Comparison of ENCODE assay signal across 14 cellular contexts in the genomic region with DNA sequence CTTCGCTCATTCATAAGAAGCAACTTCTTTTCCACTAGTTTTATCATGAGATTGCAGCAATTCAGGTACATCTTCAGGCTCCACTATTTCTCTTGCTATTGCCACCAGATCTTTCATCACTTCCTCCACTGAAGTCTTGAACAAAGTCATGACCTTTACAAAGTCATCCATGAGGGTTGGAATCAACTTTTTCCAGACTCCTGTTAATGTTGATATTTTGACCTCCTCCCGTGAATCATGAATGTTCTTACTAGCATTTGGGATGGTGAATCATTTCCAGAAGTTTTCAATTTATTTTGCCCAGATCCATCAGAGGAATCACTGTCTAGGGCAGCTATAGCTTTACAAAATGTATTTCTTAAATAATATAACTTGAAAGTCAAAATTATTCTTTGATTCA. TPM values are rescaled to one million over a fixed set of nuclear protein-coding genes. Genes with fewer than 3 reads are reported as not detected.
DNase-seq lines count a peak whose midpoint lies in the region; ATAC-seq and TF ChIP-seq lines count a peak whose summit lies in the region.
"Had no signal": no experiment of that assay in that cellular context is flagged by ENCODE, and none has a peak within 500 bp of the region (broad histone marks: within the 10 kb centered on the region; RNA-seq: fewer than 3 reads in every experiment).

No MANE protein-coding gene starts in this region.

- H3K36me3 ChIP-seq in OCI-LY7 (ENCODE audit: insufficient read depth, low read length) (peaks cover 17% of the 10 kb centered on the region; the same call in 1 of the 2 replicates), endodermal cell (ENCODE audit: control insufficient read depth, insufficient read depth, low read length) (no peaks in the 10 kb centered on the region), testis (ENCODE audit: low read depth, missing control alignments) (no peaks in the 10 kb centered on the region)
- H3K36me3 ChIP-seq: gastrocnemius medialis had no signal

- H3K9me3 ChIP-seq in OCI-LY7 (ENCODE audit: low read length) (no peaks in the 10 kb centered on the region), endodermal cell (ENCODE audit: control insufficient read depth, low read length) (no peaks in the 10 kb centered on the region), testis (no peaks in the 10 kb centered on the region)
- H3K9me3 ChIP-seq: gastrocnemius medialis had no signal

- H3K4me1 Mint-ChIP-seq in stimulated activated naive CD8-positive, alpha-beta T cell treated with anti-CD3 and anti-CD28 coated beads, Interleukin-15, Interleukin-2, amounts not matched to agents 100 ng/mL and 50 ng/mL, for 24 hours (ENCODE audit: low read depth): peaks cover 51% of the 10 kb centered on the region
- peaks cover 9% of the 10 kb centered on the region for H3K4me1 Mint-ChIP-seq in endodermal cell

- ATAC-seq in stimulated activated naive CD8-positive, alpha-beta T cell treated with anti-CD3 and anti-CD28 coated beads, Interleukin-15, Interleukin-2, amounts not matched to agents 100 U/mL and 50 U/mL, for 24 hours: no peak
- ATAC-seq in GM18868 (IDR thresholded peaks at IDR 0.05; ENCODE audit: unreplicated experiment) (no peak), HG02885 (IDR thresholded peaks at IDR 0.05; ENCODE audit: poor library complexity, unreplicated experiment) (no peak)
- ATAC-seq: gastrocnemius medialis had no signal

- H3K9me2 ChIP-seq in OCI-LY7 (ENCODE audit: insufficient read depth, low read length): no peaks in the 10 kb centered on the region

- POLR2A ChIA-PET in OCI-LY7 (lab: Charles Lee): interaction anchor here (1.1 to 1.5 kb wide), 2 partner anchors 11 kb away, joined by 3 to 6 read pairs; no protein-coding TSS in a partner anchor

- WGBS in endodermal cell (ENCODE audit: insufficient coverage in 1 of 2, insufficient read length in 1 of 2), 2 experiments: 86 to 95% methylated on average over 1 to 2 of the region's 2 CpGs
- WGBS in testis, 2 donors: 84 to 87% methylated on average over 2 of the region's 2 CpGs

- CTCF ChIA-PET in OCI-LY7 (lab: Charles Lee; ENCODE audit: unreplicated experiment): no interaction called here

- H3K9me3 Mint-ChIP-seq in stimulated activated naive CD8-positive, alpha-beta T cell treated with anti-CD3 and anti-CD28 coated beads, Interleukin-15, Interleukin-2, amounts not matched to agents 100 ng/mL and 50 ng/mL, for 24 hours: no peaks in the 10 kb centered on the region
- H3K9me3 Mint-ChIP-seq in endodermal cell: no peaks in the 10 kb centered on the region
- H3K9me3 Mint-ChIP-seq: CD14-positive monocyte had no signal

- H4K20me1 ChIP-seq in OCI-LY7 (ENCODE audit: insufficient read depth, low read length): no peaks in the 10 kb centered on the region

- H3K4me3 ChIP-seq in OCI-LY7 (ENCODE audit: low read depth, low read length, poor library complexity, severe bottlenecking) (peak overlapping the region; percentile 96), endodermal cell (ENCODE audit: low read length) (peak overlapping the region; percentile 91), testis (no peak overlapping the region)

- H2AFZ ChIP-seq in OCI-LY7 (ENCODE audit: low read length): no peak overlapping the region

- peak overlapping the region; percentile 25 for H3K27ac ChIP-seq in OCI-LY7 (ENCODE audit: low read depth, low read length, poor library complexity, severe bottlenecking)
- no peak overlapping the region for H3K27ac ChIP-seq in endodermal cell (ENCODE audit: low read depth, low read length)
- no peak overlapping the region for H3K27ac ChIP-seq in testis
- H3K27ac ChIP-seq: gastrocnemius medialis had no signal

- peaks cover 93% of the 10 kb centered on the region for H3K79me2 ChIP-seq in OCI-LY7 (ENCODE audit: insufficient read depth, low read depth, low read length)

- intact Hi-C loops in OCI-LY7 (cut with micrococcal nuclease; ENCODE audit: unreplicated experiment): no loop called here
- intact Hi-C loops in testis (cut with DNase I; ENCODE audit: low total_unique reads): no loop called here

- H3K4me3 Mint-ChIP-seq in stimulated activated naive CD8-positive, alpha-beta T cell treated with anti-CD3 and anti-CD28 coated beads, Interleukin-15, Interleukin-2, amounts not matched to agents 100 ng/mL and 50 ng/mL, for 24 hours: peak overlapping the region; percentile 100
- peak overlapping the region; percentile 97 for H3K4me3 Mint-ChIP-seq in endodermal cell
- H3K4me3 Mint-ChIP-seq: CD14-positive monocyte had no signal

- peak overlapping the region; percentile 84 for H3K4me2 ChIP-seq in OCI-LY7 (ENCODE audit: low read length)

- DNase-seq in stimulated activated naive CD8-positive, alpha-beta T cell treated with anti-CD3 and anti-CD28 coated beads, Interleukin-15, Interleukin-2, amounts not matched to agents 100 U/mL and 50 U/mL, for 24 hours: no peak
- peak; percentile 4 for DNase-seq in OCI-LY7 (ENCODE audit: low spot score)
- no peak for DNase-seq in endodermal cell
- DNase-seq in testis: no peak
- DNase-seq in COLO829 (ENCODE audit: low spot score): no peak
- DNase-seq: activated gamma-delta T cell, gastrocnemius medialis, NCI-H1694 treated with DMSO at 0.1 percent for 48 hours, posterior cingulate gyrus had no signal

- peaks cover 38% of the 10 kb centered on the region for H3K4me1 ChIP-seq in OCI-LY7 (ENCODE audit: insufficient read depth, low read length, poor library complexity, severe bottlenecking)
- no peaks in the 10 kb centered on the region for H3K4me1 ChIP-seq in endodermal cell (ENCODE audit: control insufficient read depth, insufficient read depth, low read length)
- H3K4me1 ChIP-seq in testis: peaks cover 13% of the 10 kb centered on the region

- H3K36me3 Mint-ChIP-seq in stimulated activated naive CD8-positive, alpha-beta T cell treated with anti-CD3 and anti-CD28 coated beads, Interleukin-15, Interleukin-2, amounts not matched to agents 100 ng/mL and 50 ng/mL, for 24 hours (ENCODE audit: low read depth): peaks cover 11% of the 10 kb centered on the region
- peaks cover 1% of the 10 kb centered on the region for H3K36me3 Mint-ChIP-seq in endodermal cell (ENCODE audit: low read depth)
- H3K36me3 Mint-ChIP-seq: CD14-positive monocyte had no signal

- BruUV-seq in OCI-LY7 (replicated peaks; lab: Mats Ljungman, UMichigan): no TSS peak

- TF ChIP-seq POLR2A in testis (IDR thresholded peaks at IDR 0.05): no peak

- H3K27me3 ChIP-seq in endodermal cell (ENCODE audit: control insufficient read depth, insufficient read depth, low read length, poor library complexity, severe bottlenecking): no peaks in the 10 kb centered on the region
- no peaks in the 10 kb centered on the region for H3K27me3 ChIP-seq in testis
- H3K27me3 ChIP-seq: gastrocnemius medialis had no signal

- no peak overlapping the region for H3K9ac ChIP-seq in endodermal cell (ENCODE audit: extremely low read depth, low read length, poor library complexity, severe bottlenecking)

- no peak for TF ChIP-seq CTCF in OCI-LY7 (conservative IDR thresholded peaks at IDR 0.05; ENCODE audit: low read length)
- no peak for TF ChIP-seq CTCF in endodermal cell (conservative IDR thresholded peaks at IDR 0.05)
- TF ChIP-seq CTCF in testis (IDR thresholded peaks at IDR 0.05): no peak

- H3K27me3 Mint-ChIP-seq in stimulated activated naive CD8-positive, alpha-beta T cell treated with anti-CD3 and anti-CD28 coated beads, Interleukin-15, Interleukin-2, amounts not matched to agents 100 ng/mL and 50 ng/mL, for 24 hours: no peaks in the 10 kb centered on the region
- H3K27me3 Mint-ChIP-seq in endodermal cell (ENCODE audit: insufficient read depth): no peaks in the 10 kb centered on the region

- H3K27ac Mint-ChIP-seq in stimulated activated naive CD8-positive, alpha-beta T cell treated with anti-CD3 and anti-CD28 coated beads, Interleukin-15, Interleukin-2, amounts not matched to agents 100 ng/mL and 50 ng/mL, for 24 hours: peak overlapping the region; percentile 14
- H3K27ac Mint-ChIP-seq in endodermal cell: no peak overlapping the region
- H3K27ac Mint-ChIP-seq: CD14-positive monocyte had no signal

RNA-seq across cellular contexts. Expression of a gene that starts 1.5 kb away (rescaled TPM):
- total RNA-seq in OCI-LY7 (2014; rRNA removed; shearing (Covaris generic)): 7.4 and 11.2 TPM in 2 replicates
- total RNA-seq in OCI-LY7 (2022) (10.4 and 12.2 TPM in 2 replicates), endodermal cell (10 to 100 TPM; 13.9 to 22.2 TPM), testis (1 to 10 TPM; 3.8 to 7.6 TPM)
- polyA plus RNA-seq in endodermal cell (2013, experiment 1 of 2): 22.0 TPM
- 23.3 TPM for polyA plus RNA-seq in endodermal cell (2013, experiment 2 of 2)
- polyA plus RNA-seq in testis (ENCODE audit: insufficient read depth, low read depth, low replicate concordance): 2.8 TPM

RNA-seq across cellular contexts. Expression of a gene that starts 1.6 kb away (rescaled TPM):
- 7.7 and 9.0 TPM in 2 replicates for total RNA-seq in OCI-LY7 (2014; rRNA removed; shearing (Covaris generic))
- 16.7 and 17.2 TPM in 2 replicates for total RNA-seq in OCI-LY7 (2022)
- 10 to 100 TPM; 15.3 to 16.2 TPM for total RNA-seq in endodermal cell
- 24.8 TPM for polyA plus RNA-seq in endodermal cell (2013, experiment 1 of 2)
- polyA plus RNA-seq in endodermal cell (2013, experiment 2 of 2): 24.6 TPM
- total RNA-seq in testis: 10 to 100 TPM; 17.3 to 26.8 TPM
- 22.6 TPM for polyA plus RNA-seq in testis (ENCODE audit: insufficient read depth, low read depth, low replicate concordance)

RNA-seq across cellular contexts. Expression of a gene that starts 35.0 kb away (rescaled TPM):
- total RNA-seq in OCI-LY7 (2014; rRNA removed; shearing (Covaris generic)): not detected in 2 replicates
- not detected in 2 replicates for total RNA-seq in OCI-LY7 (2022)
- not detected for total RNA-seq in endodermal cell
- polyA plus RNA-seq in endodermal cell (2013, experiment 1 of 2): not detected
- polyA plus RNA-seq in endodermal cell (2013, experiment 2 of 2): not detected
- not detected for total RNA-seq in testis
- polyA plus RNA-seq in testis (ENCODE audit: insufficient read depth, low read depth, low replicate concordance): not detected
- total RNA-seq: gastrocnemius medialis, subcutaneous adipose tissue had no signal
- polyA plus RNA-seq: CD14-positive monocyte had no signal

Comparison
In these comparisons a context has a peak if more than half of its experiments do, and no peak if none do; other contexts are left out.
1. H3K4me3 ChIP-seq: peak in OCI-LY7 (single experiment) and endodermal cell (single experiment); none in testis (0 of 2).